In genomic region chr5:113776832-113777525, GRCh38 we compare ENCODE assay signal across 1 cellular context.
TF ChIP-seq lines count a peak whose summit lies in the region.

No MANE protein-coding gene starts in this region.

TF ChIP-seq in H1, 55 proteins besides CTCF, POLR2A, EP300 and RAD21:
- TF ChIP-seq POU5F1 (IDR thresholded peaks at IDR 0.05; ENCODE audit: low read depth, low read length) (no peak), SP2 (IDR thresholded peaks at IDR 0.05; ENCODE audit: low read length) (no peak), PHF8 (conservative IDR thresholded peaks at IDR 0.05; ENCODE audit: low read depth, low read length) (no peak), TAF7 (optimal IDR thresholded peaks at IDR 0.05; ENCODE audit: borderline replicate concordance, low read depth, low read length) (no peak), JUND (IDR thresholded peaks at IDR 0.05; ENCODE audit: low read length) (no peak), TAF1 (IDR thresholded peaks at IDR 0.05; ENCODE audit: low read depth, low read length) (no peak), YY1 (IDR thresholded peaks at IDR 0.05; ENCODE audit: low read depth, low read length) (no peak), SIN3A (conservative IDR thresholded peaks at IDR 0.05 in 1 of 2, IDR thresholded peaks at IDR 0.05 in 1 of 2; ENCODE audit: low read depth in 1 of 2, low read length in 2 of 2) (no peak), MAFK (IDR thresholded peaks at IDR 0.05; ENCODE audit: low read depth, low read length) (no peak)
